In genomic region chr9:93302586-93303257, GRCh38 we compare ENCODE assay signal across 8 cellular contexts.
DNase-seq lines count a peak whose midpoint lies in the region; ATAC-seq, FAIRE-seq and TF ChIP-seq lines count a peak whose summit lies in the region.

No MANE protein-coding gene starts in this region.

- H2AK9ac ChIP-seq in IMR-90 (replicated peaks; ENCODE audit: low read depth, low read length, poor library complexity) = no peak overlapping the region

- POLR2A ChIA-PET in IMR-90 (lab: Charles Lee; ENCODE audit: unreplicated experiment) = interaction anchor here (0.6 kb wide), 1 partner anchor 144 kb away, joined by 5 read pairs; no protein-coding TSS in a partner anchor

- H3K79me1 ChIP-seq in IMR-90 (ENCODE audit: low read depth in 1 of 2, low read length in 2 of 2) = no peaks in the 10 kb centered on the region

- no peak overlapping the region for H2BK20ac ChIP-seq in IMR-90 (ENCODE audit: low read depth, low read length)

- H3K18ac ChIP-seq in IMR-90 (ENCODE audit: low read depth, low read length) = no peak overlapping the region

- no peak overlapping the region for H3K23ac ChIP-seq in IMR-90 (ENCODE audit: low read depth, low read length)

- no peak overlapping the region for H2AK5ac ChIP-seq in IMR-90 (ENCODE audit: low read depth, low read length)

- H2AFZ ChIP-seq in IMR-90 (replicated peaks; ENCODE audit: low read length, poor library complexity) = no peak overlapping the region

- no peak overlapping the region for H3K27ac ChIP-seq in IMR-90 (ENCODE audit: insufficient read depth, low read length)
- H3K27ac ChIP-seq in SJSA1 = no peak overlapping the region
- H3K27ac ChIP-seq in small intestine (ENCODE audit: low read depth in 1 of 2, low read length in 1 of 2) = no peak overlapping the region

- FAIRE-seq in small intestine (lab: Jason Lieb, UNC) = no peak

- BruUV-seq in IMR-90 (replicated peaks; lab: Mats Ljungman, UMichigan) = no TSS peak

- H3K9me3 Mint-ChIP-seq in activated naive CD8-positive, alpha-beta T cell treated with anti-CD3 and anti-CD28 coated beads for 36 hours = no peaks in the 10 kb centered on the region

- TF ChIP-seq RAD21 in IMR-90 (IDR thresholded peaks at IDR 0.05; ENCODE audit: low read length) = peak; percentile 58

- H4K91ac ChIP-seq in IMR-90 (ENCODE audit: insufficient read depth, low read depth, low read length) = no peak overlapping the region

- H3K36me3 ChIP-seq in IMR-90 (ENCODE audit: control insufficient read depth, insufficient read depth, low read length) (no peaks in the 10 kb centered on the region), SJSA1 (no peaks in the 10 kb centered on the region), small intestine (ENCODE audit: control insufficient read depth in 2 of 2, insufficient read depth in 2 of 2, low read length in 2 of 2) (peaks cover 0 to 2% of the 10 kb centered on the region in 2 donors)

- no peaks in the 10 kb centered on the region for H3K36me3 Mint-ChIP-seq in activated naive CD8-positive, alpha-beta T cell treated with anti-CD3 and anti-CD28 coated beads for 36 hours

- CTCF ChIA-PET in IMR-90 (lab: Yijun Ruan, JAX) = interaction anchor here (0.6 to 1.4 kb wide), 7 partner anchors 11 to 346 kb away, joined by 3 to 8 read pairs (median 3); no protein-coding TSS in a partner anchor

- intact Hi-C loops in IMR-90 (cut with micrococcal nuclease) = loop anchor here (1.0 kb wide), 1 partner anchor 142 kb away; no protein-coding TSS in a partner anchor
- intact Hi-C loops in cardiac septum (cut with DNase I) = loop anchor here (5.0 to 10.0 kb wide), 2 partner anchors 195 to 262 kb away; no protein-coding TSS in a partner anchor

- no peaks in the 10 kb centered on the region for H3K9me1 ChIP-seq in IMR-90 (ENCODE audit: insufficient read depth, low read length)

- no peak overlapping the region for H2BK5ac ChIP-seq in IMR-90 (ENCODE audit: low read depth, low read length, poor library complexity, severe bottlenecking)

- H3K27ac Mint-ChIP-seq in activated naive CD8-positive, alpha-beta T cell treated with anti-CD3 and anti-CD28 coated beads for 36 hours = no peak overlapping the region

- TF ChIP-seq CTCF in IMR-90 (conservative IDR thresholded peaks at IDR 0.05; ENCODE audit: low read depth, low read length) = peak; percentile 58

- peaks cover 12% of the 10 kb centered on the region; the same call in 1 of the 2 replicates for H3K27me3 ChIP-seq in IMR-90 (ENCODE audit: control insufficient read depth, insufficient read depth, low read length)
- no peaks in the 10 kb centered on the region for H3K27me3 ChIP-seq in SJSA1 (replicated peaks)
- H3K27me3 ChIP-seq in small intestine (ENCODE audit: control insufficient read depth in 2 of 2, insufficient read depth in 2 of 2, low read length in 2 of 2) = no peaks in the 10 kb centered on the region

- H2BK15ac ChIP-seq in IMR-90 (ENCODE audit: low read depth, low read length) = no peak overlapping the region

- H4K8ac ChIP-seq in IMR-90 (ENCODE audit: low read depth in 2 of 2, low read length in 2 of 2) = no peak overlapping the region

- H3K4ac ChIP-seq in IMR-90 (ENCODE audit: low read depth, low read length) = no peak overlapping the region

- no peak overlapping the region for H3K56ac ChIP-seq in IMR-90 (ENCODE audit: extremely low read depth, insufficient read depth, low read length)

- H3K4me1 ChIP-seq in IMR-90 (ENCODE audit: control insufficient read depth, insufficient read depth, low read length) (no peaks in the 10 kb centered on the region), SJSA1 (replicated peaks) (no peaks in the 10 kb centered on the region), small intestine (ENCODE audit: control insufficient read depth in 2 of 2, insufficient read depth in 1 of 2, low read depth in 1 of 2, low read length in 1 of 2) (peaks cover 0 to 10% of the 10 kb centered on the region in 2 donors)

- in situ Hi-C loops in IMR-90 (cut with MboI; ENCODE audit: low sequenced_read_pairs) = loop anchor here (25.0 kb wide), 2 partner anchors 110 to 290 kb away; no protein-coding TSS in a partner anchor

- no peaks in the 10 kb centered on the region for H3K27me3 Mint-ChIP-seq in activated naive CD8-positive, alpha-beta T cell treated with anti-CD3 and anti-CD28 coated beads for 36 hours

- no peaks in the 10 kb centered on the region for H3K4me1 Mint-ChIP-seq in activated naive CD8-positive, alpha-beta T cell treated with anti-CD3 and anti-CD28 coated beads for 36 hours

- no peak overlapping the region for H3K4me2 ChIP-seq in IMR-90 (ENCODE audit: low read depth, low read length)

- ATAC-seq in IMR-90 (ENCODE audit: low read depth) (peak; percentile 83), GM19467 (IDR thresholded peaks at IDR 0.05; ENCODE audit: unreplicated experiment) (no peak), HG03139 (IDR thresholded peaks at IDR 0.05; ENCODE audit: unreplicated experiment) (no peak)

- no peaks in the 10 kb centered on the region for H3K9me3 ChIP-seq in IMR-90 (ENCODE audit: control insufficient read depth, insufficient read depth, low read length)
- no peaks in the 10 kb centered on the region for H3K9me3 ChIP-seq in SJSA1 (replicated peaks)
- H3K9me3 ChIP-seq in small intestine (ENCODE audit: control insufficient read depth, low read depth) = no peaks in the 10 kb centered on the region

- H2BK120ac ChIP-seq in IMR-90 (ENCODE audit: low read depth, low read length) = no peak overlapping the region

- no peak for TF ChIP-seq POLR2A in IMR-90 (IDR thresholded peaks at IDR 0.05; ENCODE audit: low read depth, low read length)

- no peak overlapping the region for H3K14ac ChIP-seq in IMR-90 (replicated peaks; ENCODE audit: low read depth, low read length)

- H3K4me3 ChIP-seq in IMR-90 (ENCODE audit: insufficient read depth, low read depth, low read length) (no peak overlapping the region), SJSA1 (no peak overlapping the region), small intestine (ENCODE audit: low read depth in 1 of 2, low read length in 2 of 2) (no peak overlapping the region)

- H4K5ac ChIP-seq in IMR-90 (ENCODE audit: low read depth, low read length) = no peak overlapping the region

- H3K4me3 Mint-ChIP-seq in activated naive CD8-positive, alpha-beta T cell treated with anti-CD3 and anti-CD28 coated beads for 36 hours = no peak overlapping the region

- WGBS in IMR-90 (ENCODE audit: extremely low coverage in 2 of 2, insufficient read length in 1 of 2), 2 experiments = 63% methylated on average over 3 of the region's 6 CpGs; no CpG with 5 or more reads in 1 of the 2 experiments
- WGBS in small intestine, 3 donors = 68 to 79% (median 68%) methylated on average over 6 of the region's 6 CpGs

- dilution Hi-C loops in IMR-90 (cut with HindIII; ENCODE audit: low sequenced_read_pairs, unreplicated experiment) = no loop called here

- H3K9ac ChIP-seq in IMR-90 (ENCODE audit: low read depth, low read length) = no peak overlapping the region

- no peaks in the 10 kb centered on the region for H4K20me1 ChIP-seq in IMR-90 (ENCODE audit: insufficient read depth, low read length)

- DNase-seq in COR-L47 (lab: John Stamatoyannopoulos, UW) (peak; percentile 68), IMR-90 (peak; percentile 58), SJSA1 (ENCODE audit: low read depth in 1 of 2, low spot score in 2 of 2) (peak; percentile 19 to 56), cardiac septum (ENCODE audit: low spot score) (peak; percentile 75), small intestine (peak; percentile 75)
- peak; percentile 63 for DNase-seq in activated naive CD8-positive, alpha-beta T cell treated with anti-CD3 and anti-CD28 coated beads for 36 hours

TF ChIP-seq in IMR-90, 13 proteins besides CTCF, POLR2A, EP300 and RAD21:
- TF ChIP-seq RFX5 (IDR thresholded peaks at IDR 0.05; ENCODE audit: low read depth, low read length) = no peak
- no peak for TF ChIP-seq FOS (IDR thresholded peaks at IDR 0.05; ENCODE audit: low read depth, low read length)
- no peak for TF ChIP-seq NFE2L2 (IDR thresholded peaks at IDR 0.05; ENCODE audit: low read depth, low read length)
- TF ChIP-seq MAFK (IDR thresholded peaks at IDR 0.05; ENCODE audit: low read depth, low read length) = no peak
- TF ChIP-seq, protein P1, sequence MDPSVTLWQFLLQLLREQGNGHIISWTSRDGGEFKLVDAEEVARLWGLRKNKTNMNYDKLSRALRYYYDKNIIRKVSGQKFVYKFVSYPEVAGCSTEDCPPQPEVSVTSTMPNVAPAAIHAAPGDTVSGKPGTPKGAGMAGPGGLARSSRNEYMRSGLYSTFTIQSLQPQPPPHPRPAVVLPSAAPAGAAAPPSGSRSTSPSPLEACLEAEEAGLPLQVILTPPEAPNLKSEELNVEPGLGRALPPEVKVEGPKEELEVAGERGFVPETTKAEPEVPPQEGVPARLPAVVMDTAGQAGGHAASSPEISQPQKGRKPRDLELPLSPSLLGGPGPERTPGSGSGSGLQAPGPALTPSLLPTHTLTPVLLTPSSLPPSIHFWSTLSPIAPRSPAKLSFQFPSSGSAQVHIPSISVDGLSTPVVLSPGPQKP (IDR thresholded peaks at IDR 0.05; ENCODE audit: borderline replicate concordance, low read depth, low read length) = no peak
- no peak for TF ChIP-seq BHLHE40 (IDR thresholded peaks at IDR 0.05; ENCODE audit: low read depth, low read length)
- peak; percentile 19; the same call in 1 of the 2 replicates for TF ChIP-seq MAZ (IDR thresholded peaks at IDR 0.05; ENCODE audit: borderline replicate concordance, low read depth, low read length)
- TF ChIP-seq, protein P2, sequence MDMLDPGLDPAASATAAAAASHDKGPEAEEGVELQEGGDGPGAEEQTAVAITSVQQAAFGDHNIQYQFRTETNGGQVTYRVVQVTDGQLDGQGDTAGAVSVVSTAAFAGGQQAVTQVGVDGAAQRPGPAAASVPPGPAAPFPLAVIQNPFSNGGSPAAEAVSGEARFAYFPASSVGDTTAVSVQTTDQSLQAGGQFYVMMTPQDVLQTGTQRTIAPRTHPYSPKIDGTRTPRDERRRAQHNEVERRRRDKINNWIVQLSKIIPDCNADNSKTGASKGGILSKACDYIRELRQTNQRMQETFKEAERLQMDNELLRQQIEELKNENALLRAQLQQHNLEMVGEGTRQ (IDR thresholded peaks at IDR 0.05; ENCODE audit: low read depth, low read length) = peak; percentile 53; the same call in 1 of the 2 replicates
- no peak for TF ChIP-seq CHD1 (IDR thresholded peaks at IDR 0.05; ENCODE audit: low read depth, low read length)
- TF ChIP-seq SMC3 (IDR thresholded peaks at IDR 0.05; ENCODE audit: low read depth, low read length) = peak; percentile 74
- no peak for TF ChIP-seq RCOR1 (IDR thresholded peaks at IDR 0.05; ENCODE audit: insufficient replicate concordance, low read length)
- no peak for TF ChIP-seq MXI1 (IDR thresholded peaks at IDR 0.05; ENCODE audit: borderline replicate concordance, low read depth, low read length)
- no peak for TF ChIP-seq CEBPB (IDR thresholded peaks at IDR 0.05; ENCODE audit: low read depth, low read length)
TF ChIP-seq in IMR-90: peak in this region for 3.
